ENCODE assay signal across 3 cellular contexts in the genomic region with DNA sequence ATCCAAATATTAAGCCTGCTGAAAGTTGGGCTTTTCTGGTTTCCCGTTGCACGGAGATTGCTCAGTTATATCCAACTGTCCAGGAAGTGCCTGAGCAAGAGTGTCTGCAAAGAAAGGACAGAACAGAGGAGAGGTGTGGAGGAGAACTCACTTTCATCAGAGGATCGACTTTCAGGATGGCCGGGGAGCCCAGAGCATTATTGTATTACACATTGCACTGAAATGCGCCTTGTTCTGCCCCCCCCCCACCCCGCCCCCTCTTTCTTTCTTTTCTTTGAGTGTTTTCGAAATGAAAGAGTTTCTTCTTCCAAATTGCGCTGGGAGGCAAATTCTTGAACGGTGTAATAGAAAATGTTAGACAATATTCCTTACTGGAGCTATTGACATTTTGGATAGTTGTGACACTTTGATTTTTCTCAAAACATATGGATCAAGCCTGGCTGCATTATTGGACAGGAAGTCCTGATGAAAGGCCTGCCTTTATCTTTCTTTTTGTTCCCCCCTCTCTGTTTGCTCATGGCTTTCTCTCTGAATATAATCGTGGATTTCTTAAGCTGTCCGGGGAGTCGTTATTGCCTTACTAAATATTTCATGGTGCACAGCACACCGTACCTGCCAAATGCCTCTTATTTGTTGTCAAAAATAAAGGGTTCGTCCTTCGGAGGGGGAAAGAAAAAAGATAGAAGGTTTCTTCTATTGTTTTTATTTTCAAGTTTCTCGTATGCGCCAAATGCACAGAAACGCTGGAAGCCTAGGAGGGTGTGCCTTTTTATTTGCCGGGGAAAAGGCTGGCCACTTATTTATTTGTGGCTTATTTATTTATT.
A peak's percentile ranks its signal among the peaks of the same experiment; 100 is the strongest.
TF ChIP-seq lines count a peak whose summit lies in the region.

No MANE protein-coding gene starts in this region.

TF ChIP-seq in A549, 52 proteins besides CTCF, POLR2A, EP300 and RAD21 (continued from another document):
- TF ChIP-seq RCOR1 (IDR thresholded peaks at IDR 0.05; ENCODE audit: low read depth, low read length): no peak
- no peak for TF ChIP-seq NPAS2 (CRISPR knock-in tag; IDR thresholded peaks at IDR 0.05; ENCODE audit: borderline replicate concordance)
- no peak for TF ChIP-seq TP53 (CRISPR knock-in tag; IDR thresholded peaks at IDR 0.05)
- TF ChIP-seq MAZ (IDR thresholded peaks at IDR 0.05; ENCODE audit: borderline replicate concordance, low read depth, low read length): no peak
- TF ChIP-seq CBX2 (IDR thresholded peaks at IDR 0.05; ENCODE audit: borderline replicate concordance, low read depth): no peak
- no peak for TF ChIP-seq RFX5 (IDR thresholded peaks at IDR 0.05)
- TF ChIP-seq CHD2 (IDR thresholded peaks at IDR 0.05; ENCODE audit: low read length, partially characterized antibody): no peak
- TF ChIP-seq CEBPB (IDR thresholded peaks at IDR 0.05): no peak
- TF ChIP-seq FOSB (CRISPR knock-in tag; IDR thresholded peaks at IDR 0.05): no peak
- no peak for TF ChIP-seq KDM5A (IDR thresholded peaks at IDR 0.05)
- TF ChIP-seq, protein P1, sequence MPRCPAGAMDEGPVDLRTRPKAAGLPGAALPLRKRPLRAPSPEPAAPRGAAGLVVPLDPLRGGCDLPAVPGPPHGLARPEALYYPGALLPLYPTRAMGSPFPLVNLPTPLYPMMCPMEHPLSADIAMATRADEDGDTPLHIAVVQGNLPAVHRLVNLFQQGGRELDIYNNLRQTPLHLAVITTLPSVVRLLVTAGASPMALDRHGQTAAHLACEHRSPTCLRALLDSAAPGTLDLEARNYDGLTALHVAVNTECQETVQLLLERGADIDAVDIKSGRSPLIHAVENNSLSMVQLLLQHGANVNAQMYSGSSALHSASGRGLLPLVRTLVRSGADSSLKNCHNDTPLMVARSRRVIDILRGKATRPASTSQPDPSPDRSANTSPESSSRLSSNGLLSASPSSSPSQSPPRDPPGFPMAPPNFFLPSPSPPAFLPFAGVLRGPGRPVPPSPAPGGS (IDR thresholded peaks at IDR 0.05): no peak

TF ChIP-seq in GM23338, 12 proteins besides CTCF, POLR2A, EP300 and RAD21 (continued from another document and continues in another):
- TF ChIP-seq, protein P2, sequence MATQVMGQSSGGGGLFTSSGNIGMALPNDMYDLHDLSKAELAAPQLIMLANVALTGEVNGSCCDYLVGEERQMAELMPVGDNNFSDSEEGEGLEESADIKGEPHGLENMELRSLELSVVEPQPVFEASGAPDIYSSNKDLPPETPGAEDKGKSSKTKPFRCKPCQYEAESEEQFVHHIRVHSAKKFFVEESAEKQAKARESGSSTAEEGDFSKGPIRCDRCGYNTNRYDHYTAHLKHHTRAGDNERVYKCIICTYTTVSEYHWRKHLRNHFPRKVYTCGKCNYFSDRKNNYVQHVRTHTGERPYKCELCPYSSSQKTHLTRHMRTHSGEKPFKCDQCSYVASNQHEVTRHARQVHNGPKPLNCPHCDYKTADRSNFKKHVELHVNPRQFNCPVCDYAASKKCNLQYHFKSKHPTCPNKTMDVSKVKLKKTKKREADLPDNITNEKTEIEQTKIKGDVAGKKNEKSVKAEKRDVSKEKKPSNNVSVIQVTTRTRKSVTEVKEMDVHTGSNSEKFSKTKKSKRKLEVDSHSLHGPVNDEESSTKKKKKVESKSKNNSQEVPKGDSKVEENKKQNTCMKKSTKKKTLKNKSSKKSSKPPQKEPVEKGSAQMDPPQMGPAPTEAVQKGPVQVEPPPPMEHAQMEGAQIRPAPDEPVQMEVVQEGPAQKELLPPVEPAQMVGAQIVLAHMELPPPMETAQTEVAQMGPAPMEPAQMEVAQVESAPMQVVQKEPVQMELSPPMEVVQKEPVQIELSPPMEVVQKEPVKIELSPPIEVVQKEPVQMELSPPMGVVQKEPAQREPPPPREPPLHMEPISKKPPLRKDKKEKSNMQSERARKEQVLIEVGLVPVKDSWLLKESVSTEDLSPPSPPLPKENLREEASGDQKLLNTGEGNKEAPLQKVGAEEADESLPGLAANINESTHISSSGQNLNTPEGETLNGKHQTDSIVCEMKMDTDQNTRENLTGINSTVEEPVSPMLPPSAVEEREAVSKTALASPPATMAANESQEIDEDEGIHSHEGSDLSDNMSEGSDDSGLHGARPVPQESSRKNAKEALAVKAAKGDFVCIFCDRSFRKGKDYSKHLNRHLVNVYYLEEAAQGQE (IDR thresholded peaks at IDR 0.05; ENCODE audit: unreplicated experiment): no peak
- TF ChIP-seq, protein P3, sequence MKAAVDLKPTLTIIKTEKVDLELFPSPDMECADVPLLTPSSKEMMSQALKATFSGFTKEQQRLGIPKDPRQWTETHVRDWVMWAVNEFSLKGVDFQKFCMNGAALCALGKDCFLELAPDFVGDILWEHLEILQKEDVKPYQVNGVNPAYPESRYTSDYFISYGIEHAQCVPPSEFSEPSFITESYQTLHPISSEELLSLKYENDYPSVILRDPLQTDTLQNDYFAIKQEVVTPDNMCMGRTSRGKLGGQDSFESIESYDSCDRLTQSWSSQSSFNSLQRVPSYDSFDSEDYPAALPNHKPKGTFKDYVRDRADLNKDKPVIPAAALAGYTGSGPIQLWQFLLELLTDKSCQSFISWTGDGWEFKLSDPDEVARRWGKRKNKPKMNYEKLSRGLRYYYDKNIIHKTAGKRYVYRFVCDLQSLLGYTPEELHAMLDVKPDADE (IDR thresholded peaks at IDR 0.05): no peak

TF ChIP-seq in liver, 16 proteins besides CTCF, POLR2A, EP300 and RAD21 (continued from another document):
- TF ChIP-seq JUND (IDR thresholded peaks at IDR 0.05) (peak in 1 of 2 donors; percentile 7), FOXA2 (IDR thresholded peaks at IDR 0.05) (no peak), HNF4G (IDR thresholded peaks at IDR 0.05) (no peak)
